9 cellular contexts compared by ENCODE assay signal in genomic region chr11:123505546-123506299, GRCh38.
A peak's percentile ranks its signal among the peaks of the same experiment; 100 is the strongest.
DNase-seq lines count a peak whose midpoint lies in the region; ATAC-seq, FAIRE-seq and TF ChIP-seq lines count a peak whose summit lies in the region.
"Had no signal": no experiment of that assay in that cellular context is flagged by ENCODE, and none has a peak within 500 bp of the region (broad histone marks: within the 10 kb centered on the region; RNA-seq: fewer than 3 reads in every experiment).

No MANE protein-coding gene starts in this region.

- H3K4me3 Mint-ChIP-seq in brain = peak overlapping the region in 1 of 5 experiments; percentile 30
- no peak overlapping the region for H3K4me3 Mint-ChIP-seq in endothelial cell (ENCODE audit: unreplicated experiment)

- peak; percentile 47 for DNase-seq in D721Med (ENCODE audit: insufficient read length, low spot score)
- no peak for DNase-seq in NCI-H1105 treated with DMSO at 0.1 percent for 48 hours (lab: John Stamatoyannopoulos, UW)
- no peak for DNase-seq in osteoblast (ENCODE audit: insufficient read length, low spot score, missing footprints)
- no peak for DNase-seq in endothelial cell (ENCODE audit: low spot score)
- DNase-seq in dedifferentiated amniotic fluid mesenchymal stem cell (ENCODE audit: extremely low spot score) = no peak
- DNase-seq: activated CD4-positive, alpha-beta T cell treated with anti-CD3 and anti-CD28 coated beads, Interleukin-2, amount 50 U/mL, for 48 hours had no signal

- no peaks in the 10 kb centered on the region for H3K9me3 ChIP-seq in osteoblast (ENCODE audit: low read depth, low read length)

- no peaks in the 10 kb centered on the region for H3K27me3 ChIP-seq in osteoblast (ENCODE audit: insufficient read depth, low read length)

- H3K79me2 ChIP-seq in osteoblast (ENCODE audit: insufficient read depth, low read length) = peaks cover 65% of the 10 kb centered on the region

- FAIRE-seq in D721Med (lab: Jason Lieb, UNC) = peak; percentile 95

- H3K4me1 Mint-ChIP-seq in brain (peaks cover 57% of the 10 kb centered on the region), endothelial cell (ENCODE audit: unreplicated experiment) (peaks cover 55% of the 10 kb centered on the region)

- H3K27ac Mint-ChIP-seq in brain (peak overlapping the region; percentile 43 to 86 (median 65)), endothelial cell (ENCODE audit: unreplicated experiment) (no peak overlapping the region)

- ATAC-seq in GM19395 (IDR thresholded peaks at IDR 0.05; ENCODE audit: unreplicated experiment) = peak; percentile 83
- ATAC-seq in HG03103 (IDR thresholded peaks at IDR 0.05; ENCODE audit: low read depth, unreplicated experiment) = peak; percentile 51

- H3K27ac ChIP-seq in osteoblast (ENCODE audit: low read depth, low read length) = no peak overlapping the region

- H2AFZ ChIP-seq in osteoblast (ENCODE audit: low read length) = no peak overlapping the region

- peaks cover 6% of the 10 kb centered on the region for H3K27me3 Mint-ChIP-seq in brain
- no peaks in the 10 kb centered on the region for H3K27me3 Mint-ChIP-seq in endothelial cell (ENCODE audit: unreplicated experiment)

- H3K4me3 ChIP-seq in osteoblast (ENCODE audit: insufficient read depth, low read length) = no peak overlapping the region

- H3K4me2 ChIP-seq in osteoblast (ENCODE audit: insufficient read depth, low read length) = no peak overlapping the region

- H3K9me3 Mint-ChIP-seq in brain (no peaks in the 10 kb centered on the region), endothelial cell (ENCODE audit: unreplicated experiment) (no peaks in the 10 kb centered on the region)

- no peaks in the 10 kb centered on the region for H3K36me3 ChIP-seq in osteoblast (ENCODE audit: insufficient read depth, low read length)

- H3K36me3 Mint-ChIP-seq in brain (no peaks in the 10 kb centered on the region), endothelial cell (ENCODE audit: low read depth, unreplicated experiment) (peaks cover 5% of the 10 kb centered on the region)

- no peak for TF ChIP-seq CTCF in D721Med (IDR thresholded peaks at IDR 0.05; ENCODE audit: insufficient read depth, missing control alignments)
- TF ChIP-seq CTCF in brain (conservative IDR thresholded peaks at IDR 0.05) = no peak
- no peak for TF ChIP-seq CTCF in osteoblast (IDR thresholded peaks at IDR 0.05; ENCODE audit: extremely low read depth, low read depth, low read length)
- TF ChIP-seq CTCF in endothelial cell (IDR thresholded peaks at IDR 0.05; ENCODE audit: unreplicated experiment) = no peak

- peaks cover 11% of the 10 kb centered on the region for H4K20me1 ChIP-seq in osteoblast (ENCODE audit: insufficient read depth, low read length)

- H3K4me1 ChIP-seq in osteoblast (ENCODE audit: insufficient read depth, low read length) = peaks cover 6% of the 10 kb centered on the region
